In genomic region chr21:26800455-26801454, GRCh38 we compare ENCODE assay signal across 13 cellular contexts. TPM values are rescaled to one million over a fixed set of nuclear protein-coding genes. Genes with fewer than 3 reads are reported as not detected.
DNase-seq lines count a peak whose midpoint lies in the region; ATAC-seq and TF ChIP-seq lines count a peak whose summit lies in the region.
"Had no signal": no experiment of that assay in that cellular context is flagged by ENCODE, and none has a peak within 500 bp of the region (broad histone marks: within the 10 kb centered on the region; RNA-seq: fewer than 3 reads in every experiment).

No MANE protein-coding gene starts in this region.

- CTCF ChIA-PET in AG04450 (lab: Charles Lee) = interaction anchor here (1.7 kb wide), 1 partner anchor 15 kb away, joined by 8 read pairs; no protein-coding TSS in a partner anchor

- H3K36me3 Mint-ChIP-seq in effector memory CD8-positive, alpha-beta T cell (ENCODE audit: insufficient read depth) = no peaks in the 10 kb centered on the region
- H3K36me3 Mint-ChIP-seq in endodermal cell (ENCODE audit: low read depth) = no peaks in the 10 kb centered on the region
- H3K36me3 Mint-ChIP-seq: activated naive CD4-positive, alpha-beta T cell treated with anti-CD3 and anti-CD28 coated beads, Interleukin-2, amount 10 ng/mL, durations not matched to agents 7 days and 5 days had no signal

- H3K27me3 Mint-ChIP-seq in effector memory CD8-positive, alpha-beta T cell = peaks cover 0 to 13% of the 10 kb centered on the region in 2 donors
- H3K27me3 Mint-ChIP-seq in endodermal cell (ENCODE audit: insufficient read depth) = peaks cover 2% of the 10 kb centered on the region
- H3K27me3 Mint-ChIP-seq: activated naive CD4-positive, alpha-beta T cell treated with anti-CD3 and anti-CD28 coated beads, Interleukin-2, amount 10 ng/mL, durations not matched to agents 7 days and 5 days had no signal

- H3K9ac ChIP-seq in rectal smooth muscle tissue (ENCODE audit: low read length) = no peak overlapping the region
- H3K9ac ChIP-seq in endodermal cell (ENCODE audit: extremely low read depth, low read length, poor library complexity, severe bottlenecking) = no peak overlapping the region

- H3K9me3 ChIP-seq in AG04450 (ENCODE audit: control insufficient read depth, insufficient read depth, low read length) = no peaks in the 10 kb centered on the region; the same call in 1 of the 2 replicates
- no peaks in the 10 kb centered on the region for H3K9me3 ChIP-seq in ascending aorta
- no peaks in the 10 kb centered on the region for H3K9me3 ChIP-seq in heart left ventricle
- H3K9me3 ChIP-seq in endodermal cell (ENCODE audit: control insufficient read depth, low read length) = no peaks in the 10 kb centered on the region
- H3K9me3 ChIP-seq: left lung had no signal

- H3K27me3 ChIP-seq in AG04450 (ENCODE audit: control insufficient read depth, insufficient read depth, low read length) (no peaks in the 10 kb centered on the region), ascending aorta (no peaks in the 10 kb centered on the region), heart left ventricle (no peaks in the 10 kb centered on the region), rectal smooth muscle tissue (ENCODE audit: control insufficient read depth, insufficient read depth, low read length) (no peaks in the 10 kb centered on the region), endodermal cell (ENCODE audit: control insufficient read depth, insufficient read depth, low read length, poor library complexity, severe bottlenecking) (no peaks in the 10 kb centered on the region)
- H3K27me3 ChIP-seq: left lung had no signal

- H3K4me1 ChIP-seq in ascending aorta = peaks cover 0 to 16% of the 10 kb centered on the region in 2 donors
- peaks cover 0 to 67% (median 13%) of the 10 kb centered on the region in 12 donors for H3K4me1 ChIP-seq in heart left ventricle
- H3K4me1 ChIP-seq in rectal smooth muscle tissue (ENCODE audit: control insufficient read depth, insufficient read depth, low read length) = peaks cover 11% of the 10 kb centered on the region
- H3K4me1 ChIP-seq in endodermal cell (ENCODE audit: control insufficient read depth, insufficient read depth, low read length) = no peaks in the 10 kb centered on the region

- peak overlapping the region; percentile 91 for H3K27ac ChIP-seq in AG04450 (ENCODE audit: low read depth, low read length)
- peak overlapping the region; percentile 80 to 84 for H3K27ac ChIP-seq in ascending aorta
- peak overlapping the region; percentile 37 to 87 (median 75) for H3K27ac ChIP-seq in heart left ventricle
- peak overlapping the region; percentile 76 for H3K27ac ChIP-seq in rectal smooth muscle tissue (ENCODE audit: low read depth, low read length)
- no peak overlapping the region for H3K27ac ChIP-seq in endodermal cell (ENCODE audit: low read depth, low read length)

- H3K4me3 ChIP-seq in AG04450 (ENCODE audit: low read depth, low read length) = no peak overlapping the region
- peak overlapping the region in 1 of 2 donors; percentile 41 for H3K4me3 ChIP-seq in ascending aorta
- peak overlapping the region in 3 of 12 donors; percentile 4 to 22 (median 19) for H3K4me3 ChIP-seq in heart left ventricle
- no peak overlapping the region for H3K4me3 ChIP-seq in rectal smooth muscle tissue (ENCODE audit: low read length)
- no peak overlapping the region for H3K4me3 ChIP-seq in endodermal cell (ENCODE audit: low read length)
- H3K4me3 ChIP-seq: left lung had no signal

- ATAC-seq in heart left ventricle = peak; percentile 48 to 74 (median 60)
- no peak for ATAC-seq in effector memory CD8-positive, alpha-beta T cell (replicated peaks)

- intact Hi-C loops in ascending aorta (cut with DNase I) (no loop called here), heart left ventricle (cut with DNase I) (loop anchor here in 2 of 10 donors (1.0 to 5.0 kb wide), 2 partner anchors 42 to 45 kb away; partner anchors contain the start of gene ADAMTS1 (in 1 of the 2))

- H3K27ac Mint-ChIP-seq in effector memory CD8-positive, alpha-beta T cell = no peak overlapping the region
- no peak overlapping the region for H3K27ac Mint-ChIP-seq in endodermal cell
- H3K27ac Mint-ChIP-seq: activated naive CD4-positive, alpha-beta T cell treated with anti-CD3 and anti-CD28 coated beads, Interleukin-2, amount 10 ng/mL, durations not matched to agents 7 days and 5 days had no signal

- 66 to 78% (median 70%) methylated on average over 11 of the region's 11 CpGs for WGBS in heart left ventricle, 4 donors
- whole genome bisulfite sequencing in endodermal cell (ENCODE audit: insufficient coverage in 1 of 2, insufficient read length in 1 of 2), 2 experiments = 92 to 94% methylated on average over 9 to 11 of the region's 11 CpGs

- peaks cover 0 to 3% of the 10 kb centered on the region in 2 donors for H3K9me3 Mint-ChIP-seq in effector memory CD8-positive, alpha-beta T cell
- no peaks in the 10 kb centered on the region for H3K9me3 Mint-ChIP-seq in endodermal cell
- H3K9me3 Mint-ChIP-seq: activated naive CD4-positive, alpha-beta T cell treated with anti-CD3 and anti-CD28 coated beads, Interleukin-2, amount 10 ng/mL, durations not matched to agents 7 days and 5 days had no signal

- H3K36me3 ChIP-seq in ascending aorta = no peaks in the 10 kb centered on the region
- no peaks in the 10 kb centered on the region for H3K36me3 ChIP-seq in heart left ventricle
- no peaks in the 10 kb centered on the region for H3K36me3 ChIP-seq in rectal smooth muscle tissue (ENCODE audit: control insufficient read depth, insufficient read depth, low read length)
- no peaks in the 10 kb centered on the region for H3K36me3 ChIP-seq in endodermal cell (ENCODE audit: control insufficient read depth, insufficient read depth, low read length)
- H3K36me3 ChIP-seq: left lung had no signal

- H3K4me3 Mint-ChIP-seq in effector memory CD8-positive, alpha-beta T cell = no peak overlapping the region
- no peak overlapping the region for H3K4me3 Mint-ChIP-seq in endodermal cell
- H3K4me3 Mint-ChIP-seq: activated naive CD4-positive, alpha-beta T cell treated with anti-CD3 and anti-CD28 coated beads, Interleukin-2, amount 10 ng/mL, durations not matched to agents 7 days and 5 days had no signal

- POLR2A ChIA-PET in AG04450 (lab: Yijun Ruan, JAX) = interaction anchor here (0.8 to 1.1 kb wide), 4 partner anchors 14 to 43 kb away, joined by 3 to 9 read pairs (median 4); no protein-coding TSS in a partner anchor

- no peak for TF ChIP-seq POLR2A in heart left ventricle (IDR thresholded peaks at IDR 0.05)

- TF ChIP-seq CTCF in AG04450 (IDR thresholded peaks at IDR 0.05; ENCODE audit: low read depth, low read length) (no peak), ascending aorta (IDR thresholded peaks at IDR 0.05) (no peak), heart left ventricle (IDR thresholded peaks at IDR 0.05) (no peak), endodermal cell (conservative IDR thresholded peaks at IDR 0.05) (no peak)

- DNase-seq in AG04450 (ENCODE audit: low read depth, low spot score) = no peak
- no peak for DNase-seq in ascending aorta (ENCODE audit: low spot score in 2 of 2)
- DNase-seq in heart left ventricle = peak in 4 of 5 donors; percentile 31 to 57 (median 48)
- no peak for DNase-seq in effector memory CD8-positive, alpha-beta T cell
- no peak for DNase-seq in endodermal cell
- DNase-seq in NCI-H526 treated with DMSO at 0.1 percent for 48 hours (lab: John Stamatoyannopoulos, UW) = no peak
- DNase-seq in NCI-H2107 treated with DMSO at 0.1 percent for 48 hours (lab: John Stamatoyannopoulos, UW; ENCODE audit: unreplicated experiment) = no peak
- DNase-seq: activated CD4-positive, alpha-beta T cell treated with anti-CD3 and anti-CD28 coated beads for 4 hours; activated naive CD4-positive, alpha-beta T cell treated with anti-CD3 and anti-CD28 coated beads, Interleukin-2, amount 10 ng/mL, durations not matched to agents 7 days and 5 days; NCI-H2081 treated with DMSO at 0.1 percent for 48 hours; SIG-M5 had no signal

- no peaks in the 10 kb centered on the region for H3K4me1 Mint-ChIP-seq in effector memory CD8-positive, alpha-beta T cell (ENCODE audit: low read depth in 2 of 2)
- peaks cover 7% of the 10 kb centered on the region for H3K4me1 Mint-ChIP-seq in endodermal cell
- H3K4me1 Mint-ChIP-seq: activated naive CD4-positive, alpha-beta T cell treated with anti-CD3 and anti-CD28 coated beads, Interleukin-2, amount 10 ng/mL, durations not matched to agents 7 days and 5 days had no signal

RNA-seq across cellular contexts. Expression of gene ADAMTS1, which starts 44.5 kb away (rescaled TPM):
- polyA plus RNA-seq in AG04450 (2011; rRNA removed) (309 and 332 TPM in 2 replicates), heart left ventricle (10 to 100 TPM; 14.8 to 29.9 TPM)
- 817 and 976 TPM in 2 replicates for polyA minus RNA-seq in AG04450 (2011; rRNA and poly(A)+ RNA removed)
- total RNA-seq in ascending aorta (672 TPM), heart left ventricle (10 to 100 TPM; 27.5 to 87.8 (median 61.6) TPM), endodermal cell (10 to 100 TPM; 24.2 to 24.3 TPM)
- polyA plus RNA-seq in endodermal cell (2013, experiment 1 of 2) = 12.8 TPM
- polyA plus RNA-seq in endodermal cell (2013, experiment 2 of 2) = 11.3 TPM

Comparison
In these comparisons a context has a peak if more than half of its experiments do, and no peak if none do; other contexts are left out.
1. DNase-seq: peak in heart left ventricle (4 of 5); none in AG04450 (single experiment), ascending aorta (0 of 2), effector memory CD8-positive, alpha-beta T cell (0 of 3), endodermal cell (single experiment), NCI-H526 treated with DMSO at 0.1 percent for 48 hours (single experiment) and NCI-H2107 treated with DMSO at 0.1 percent for 48 hours (single experiment).